ENCODE assay signal across 23 cellular contexts in genomic region chr10:3143366-3143765, GRCh38. TPM values are rescaled to one million over a fixed set of nuclear protein-coding genes. Genes with fewer than 3 reads are reported as not detected.
A peak's percentile ranks its signal among the peaks of the same experiment; 100 is the strongest.
DNase-seq lines count a peak whose midpoint lies in the region; ATAC-seq, FAIRE-seq and TF ChIP-seq lines count a peak whose summit lies in the region.
"Had no signal": no experiment of that assay in that cellular context is flagged by ENCODE, and none has a peak within 500 bp of the region (broad histone marks: within the 10 kb centered on the region; RNA-seq: fewer than 3 reads in every experiment).

No MANE protein-coding gene starts in this region.

- BruUV-seq in K562 (replicated peaks; lab: Mats Ljungman, UMichigan), result no TSS peak

- H2AK5ac ChIP-seq in H9 (ENCODE audit: insufficient read length, low read length), result no peak overlapping the region

- no peak overlapping the region for H2BK12ac ChIP-seq in H9 (ENCODE audit: insufficient read length, low read depth, low read length)

- H2BK20ac ChIP-seq in H9 (ENCODE audit: low read depth, low read length, poor library complexity, severe bottlenecking), result no peak overlapping the region

- no peak for TF ChIP-seq EP300 in K562 (IDR thresholded peaks at IDR 0.05; ENCODE audit: low read length)

- no peak overlapping the region for H2BK5ac ChIP-seq in H9 (ENCODE audit: insufficient read length, low read length)

- no peak for TF ChIP-seq POLR2A in K562 (conservative IDR thresholded peaks at IDR 0.05)

- CTCF ChIA-PET in K562 (lab: Yijun Ruan, JAX; ENCODE audit: low intra/inter-chr PET ratio), result no interaction called here

- H3K4me1 Mint-ChIP-seq in H9, result no peaks in the 10 kb centered on the region

- peak overlapping the region in 2 of 3 experiments; percentile 19 to 42; a peak in 2 of 7 replicates for H3K27ac Mint-ChIP-seq in H9

- H2BK15ac ChIP-seq in H9 (ENCODE audit: low read depth, low read length), result no peak overlapping the region

- H4K91ac ChIP-seq in H9 (ENCODE audit: insufficient read length, low read depth, low read length), result no peak overlapping the region

- H3K27ac ChIP-seq in H9 (ENCODE audit: insufficient read length, low read depth, low read length), result no peak overlapping the region
- H3K27ac ChIP-seq in K562 (ENCODE audit: extremely low read depth, low read depth, low read length), result no peak overlapping the region
- H3K27ac ChIP-seq: SJCRH30 had no signal

- H3K4ac ChIP-seq in H9 (ENCODE audit: low read depth, low read length), result no peak overlapping the region

- no peak overlapping the region for H4K8ac ChIP-seq in H9 (replicated peaks; ENCODE audit: insufficient read length, low read depth, low read length)

- no peak overlapping the region for H4K5ac ChIP-seq in H9 (ENCODE audit: insufficient read length, low read depth, low read length)

- H3K18ac ChIP-seq in H9 (ENCODE audit: insufficient read length, low read depth, low read length), result no peak overlapping the region

- no peaks in the 10 kb centered on the region for H3K9me1 ChIP-seq in K562 (ENCODE audit: control insufficient read depth, insufficient read depth, low read length)

- H3K9me3 Mint-ChIP-seq in H9, result no peaks in the 10 kb centered on the region

- POLR2A ChIA-PET in K562 (lab: Yijun Ruan, JAX), result no interaction called here

- H3K36me3 ChIP-seq in K562 (ENCODE audit: control insufficient read depth, insufficient read depth, low read length), result peaks cover 92% of the 10 kb centered on the region
- H3K36me3 ChIP-seq: SJCRH30 had no signal

- H3K79me2 ChIP-seq in H9 (ENCODE audit: insufficient read depth, low read length) (no peaks in the 10 kb centered on the region), K562 (ENCODE audit: control insufficient read depth, insufficient read depth, low read length) (no peaks in the 10 kb centered on the region)

- intact Hi-C loops in K562 (cut with micrococcal nuclease) (no loop called here), posterior vena cava (cut with DNase I) (no loop called here)

- H3K4me1 ChIP-seq in H9 (ENCODE audit: insufficient read depth, low read length) (no peaks in the 10 kb centered on the region), K562 (replicated peaks in 1 of 2; ENCODE audit: control insufficient read depth in 2 of 2, insufficient read depth in 2 of 2, low read length in 2 of 2) (no peaks in the 10 kb centered on the region; a peak in 1 of 5 replicates)
- H3K4me1 ChIP-seq: SJCRH30 had no signal

- H3K14ac ChIP-seq in H9 (ENCODE audit: insufficient read depth, low read length), result no peak overlapping the region

- 100% methylated on average over 1 of the region's 17 CpGs for WGBS in H9 (ENCODE audit: extremely low coverage, insufficient read length, low lambda C conversion rate)
- WGBS in K562 (ENCODE audit: insufficient coverage, low coverage, missing lambda C conversion rate), result 94% methylated on average over 17 of the region's 17 CpGs

- H3K23ac ChIP-seq in H9 (ENCODE audit: insufficient read length, low read depth, low read length), result no peak overlapping the region

- no peak overlapping the region for H2AFZ ChIP-seq in H9 (ENCODE audit: low read length)
- no peak overlapping the region for H2AFZ ChIP-seq in K562 (ENCODE audit: low read depth, low read length)

- no peak overlapping the region for H3K56ac ChIP-seq in H9 (ENCODE audit: insufficient read length, low read depth, low read length)

- H3K27me3 ChIP-seq in H9 (ENCODE audit: insufficient read depth, low read length) (no peaks in the 10 kb centered on the region), K562 (ENCODE audit: control insufficient read depth in 2 of 2, insufficient read depth in 2 of 2, low read length in 2 of 2) (no peaks in the 10 kb centered on the region)
- H3K27me3 ChIP-seq: MG63, SJCRH30 had no signal

- no peak for TF ChIP-seq RAD21 in K562 (CRISPR knock-in tag; conservative IDR thresholded peaks at IDR 0.05 in 1 of 2, IDR thresholded peaks at IDR 0.05 in 1 of 2)

- TF ChIP-seq CTCF in H9 (conservative IDR thresholded peaks at IDR 0.05) (no peak), K562 (IDR thresholded peaks at IDR 0.05 in 2 of 3, conservative IDR thresholded peaks at IDR 0.05 in 1 of 3; ENCODE audit: insufficient read depth in 2 of 3, low read depth in 1 of 3, low read length in 3 of 3) (no peak)

- H3K4me3 Mint-ChIP-seq in H9, result no peak overlapping the region

- DNase-seq in activated effector memory CD4-positive, alpha-beta T cell treated with anti-CD3 and anti-CD28 coated beads, Interleukin-2, amount 50 U/mL, for 16 hours, result peak; percentile 45
- no peak for DNase-seq in activated effector memory CD4-positive, alpha-beta T cell treated with Interleukin-2 at 50 U/mL for 16 hours
- DNase-seq in H9 (no peak), K562 (ENCODE audit: extremely low read depth in 1 of 4, low spot score in 3 of 4) (no peak), posterior vena cava (ENCODE audit: low spot score) (peak; percentile 64), hepatic stellate cell (ENCODE audit: low spot score) (no peak)
- DNase-seq: Calu3; DND-41; KBM-7; MG63; NCI-H1048; NCI-H1417; NCI-H1694; NCI-H2029 treated with DMSO at 0.1 percent for 48 hours; NCI-H446 treated with DMSO at 0.1 percent for 48 hours; NCI-H526; NCI-H82; NK-92 treated with Interleukin-12 subunit alpha and Interleukin-12 subunit beta, amount 100 ng/mL, for 24 hours; PC-3; SJCRH30 had no signal

- H3K36me3 Mint-ChIP-seq in H9 (ENCODE audit: insufficient read depth in 1 of 3, low read depth in 3 of 3), result peaks cover 16 to 81% (median 80%) of the 10 kb centered on the region in 3 experiments; a peak in 6 of 7 replicates

- in situ Hi-C loops in K562 (cut with MboI), result no loop called here

- H3K23me2 ChIP-seq in H9 (ENCODE audit: insufficient read length, low read depth, low read length, poor library complexity, severe bottlenecking), result no peaks in the 10 kb centered on the region

- FAIRE-seq in K562 (lab: Jason Lieb, UNC), result no peak
- FAIRE-seq: GM12892, H54 had no signal

- no peaks in the 10 kb centered on the region for H3K27me3 Mint-ChIP-seq in H9 (ENCODE audit: low read depth)

- no peaks in the 10 kb centered on the region for H3K9me3 ChIP-seq in H9 (ENCODE audit: control insufficient read depth, low read depth, low read length)
- H3K9me3 ChIP-seq in K562 (replicated peaks; ENCODE audit: control insufficient read depth, insufficient read depth, low read depth, low read length), result no peaks in the 10 kb centered on the region
- H3K9me3 ChIP-seq: MG63, SJCRH30 had no signal

- no peak overlapping the region for H3K4me3 ChIP-seq in K562
- H3K4me3 ChIP-seq: MG63, SJCRH30 had no signal

- H2BK120ac ChIP-seq in H9 (ENCODE audit: low read depth, low read length, poor library complexity, severe bottlenecking), result no peak overlapping the region

- ATAC-seq in K562, result no peak
- ATAC-seq in GM21619 (IDR thresholded peaks at IDR 0.05; ENCODE audit: unreplicated experiment), result no peak
- ATAC-seq: PC-3 had no signal

- no peaks in the 10 kb centered on the region for H4K20me1 ChIP-seq in H9 (ENCODE audit: control insufficient read depth, insufficient read depth, insufficient read length)
- H4K20me1 ChIP-seq in K562 (replicated peaks; ENCODE audit: control insufficient read depth, insufficient read depth, low read length), result no peaks in the 10 kb centered on the region

- H3K4me2 ChIP-seq in H9 (ENCODE audit: insufficient read depth, insufficient read length, low read length) (no peak overlapping the region), K562 (ENCODE audit: insufficient read depth, low read length) (no peak overlapping the region)

- no peak overlapping the region for H3K9ac ChIP-seq in H9 (ENCODE audit: extremely low read depth, insufficient read length, low read length)
- no peak overlapping the region for H3K9ac ChIP-seq in K562 (ENCODE audit: insufficient read depth in 1 of 2, low read depth in 2 of 2, low read length in 2 of 2)

- H3K79me1 ChIP-seq in H9 (ENCODE audit: insufficient read depth, low read depth, low read length, poor library complexity, severe bottlenecking), result no peaks in the 10 kb centered on the region

- H3T11ph ChIP-seq in H9 (ENCODE audit: low read length), result no peak overlapping the region

TF ChIP-seq in K562, 482 proteins besides CTCF, POLR2A, EP300 and RAD21 (continues in another document):
- peak; percentile 20; the same call in 1 of the 2 replicates for TF ChIP-seq EGR1 (conservative IDR thresholded peaks at IDR 0.05)

RNA-seq across cellular contexts. Expression of gene PITRM1, which starts 29.2 kb away (rescaled TPM):
- total RNA-seq in H9 (2021) (27.8 and 28.8 TPM in 2 replicates), K562 (2014; rRNA removed) (44.0 and 48.8 TPM in 2 replicates), K562 (2014; rRNA removed; fragmentation: Illumina TruSeq; extraction: Trizol) (37.2 and 39.7 TPM in 2 replicates), K562 (2015; rRNA removed; fragmentation: Illumina TruSeq; extraction: Trizol) (43.6 and 47.2 TPM in 2 replicates), K562 (2021) (63.4 and 70.4 TPM in 2 replicates), posterior vena cava (100 to 1,000 TPM in 1 of 2 donors, 10 to 100 TPM in 1; 65.9 to 112 TPM)
- total RNA-seq in K562 (2011; cell fraction: chromatin; rRNA removed; ENCODE audit: low replicate concordance), result 163 and 183 TPM in 2 replicates
- 87.5 and 88.7 TPM in 2 replicates for total RNA-seq in K562 (2011; cell fraction: nucleolus; rRNA removed)
- 91.3 and 119 TPM in 2 replicates for total RNA-seq in K562 (2011; cell fraction: nucleoplasm; rRNA removed)
- polyA plus RNA-seq in K562 (2011; rRNA removed) (36.9 and 47.9 TPM in 2 replicates), K562 (2014; fragmentation: Illumina TruSeq; extraction: Trizol) (60.4 and 69.6 TPM in 2 replicates), K562 (2014; fragmentation: Nextera tagmentation; extraction: Ambion mirVana) (10 to 100 TPM; 21.1 to 29.2 TPM), K562 (2014; rRNA removed) (34.2 and 35.0 TPM in 2 replicates)
- 40.0 and 41.1 TPM in 2 replicates for polyA plus RNA-seq in K562 (2011; cell fraction: cytosol; rRNA removed)
- 186 and 189 TPM in 2 replicates for polyA plus RNA-seq in K562 (2011; cell fraction: nucleus; rRNA removed)
- 49.8 and 55.3 TPM in 2 replicates for polyA plus RNA-seq in K562 (2012)
- polyA minus RNA-seq in K562 (2011; rRNA and poly(A)+ RNA removed), result 41.6 and 42.9 TPM in 2 replicates
- polyA minus RNA-seq in K562 (2011; cell fraction: cytosol; rRNA and poly(A)+ RNA removed), result 38.5 and 39.2 TPM in 2 replicates
- 48.2 and 73.2 TPM in 2 replicates for polyA minus RNA-seq in K562 (2011; cell fraction: nucleus; rRNA and poly(A)+ RNA removed)

Comparison
In these comparisons a context has a peak if more than half of its experiments do, and no peak if none do; other contexts are left out.
1. DNase-seq: peak in activated effector memory CD4-positive, alpha-beta T cell treated with anti-CD3 and anti-CD28 coated beads, Interleukin-2, amount 50 U/mL, for 16 hours (single experiment) and posterior vena cava (single experiment); none in activated effector memory CD4-positive, alpha-beta T cell treated with Interleukin-2 at 50 U/mL for 16 hours (single experiment), H9 (single experiment), K562 (0 of 4) and hepatic stellate cell (single experiment).